ENCODE assay signal across 18 cellular contexts in the genomic region with DNA sequence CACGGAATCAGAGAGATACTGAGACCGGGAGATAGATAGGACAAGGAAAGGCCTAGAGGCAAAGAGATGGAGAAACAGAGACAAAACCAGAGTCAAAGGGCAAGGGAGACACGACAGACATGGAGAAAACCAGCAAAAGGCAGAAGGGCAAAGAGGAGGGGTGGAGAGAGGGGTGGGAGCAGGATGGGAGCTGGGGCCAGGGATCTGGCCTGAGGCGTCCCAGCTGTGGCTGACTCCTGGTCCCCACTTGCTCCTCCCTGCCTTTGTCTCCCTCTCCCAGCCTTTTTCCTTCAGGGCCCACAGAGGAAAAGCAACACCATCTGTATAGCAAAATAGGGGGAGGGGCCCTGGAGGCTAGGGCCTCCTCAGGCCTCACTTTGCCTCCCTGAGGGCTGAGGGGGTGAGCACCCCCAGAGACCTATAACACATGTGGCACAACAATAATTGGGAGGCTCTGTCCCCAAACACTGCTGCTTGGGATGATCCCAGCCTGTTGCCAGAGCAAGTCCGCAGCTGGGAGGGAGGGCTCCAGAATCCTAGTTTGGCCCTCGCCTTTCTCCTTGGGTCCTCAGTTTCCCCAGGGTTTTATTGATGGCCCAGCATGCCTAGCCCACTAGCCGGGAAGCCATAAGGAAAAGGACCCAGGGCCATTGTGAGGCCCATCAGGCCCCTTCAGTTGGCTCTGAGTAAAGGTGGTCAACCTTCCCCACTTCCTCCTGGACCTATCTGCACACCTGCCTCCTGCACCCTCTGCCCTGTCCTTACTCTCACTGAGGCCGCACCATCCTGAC.
"Had no signal": no experiment of that assay in that cellular context is flagged by ENCODE, and none has a peak within 500 bp of the region (broad histone marks: within the 10 kb centered on the region; RNA-seq: fewer than 3 reads in every experiment).

No MANE protein-coding gene starts in this region.

- H3K9me3 Mint-ChIP-seq: activated naive CD4-positive, alpha-beta T cell treated with anti-CD3 and anti-CD28 coated beads, Interleukin-2, amount 50 U/mL, for 24 hours; natural killer cell treated with Interleukin-12 subunit alpha and Interleukin-12 subunit beta and Interleukin-15 and Interleukin-18, amount 100 ng/mL, for 72 hours; WTC11 had no signal

- H3K27ac ChIP-seq: brain microvascular endothelial cell, esophagus squamous epithelium, gastrocnemius medialis, tibial nerve, uterus had no signal

- H3K4me1 ChIP-seq: esophagus squamous epithelium, gastrocnemius medialis, uterus had no signal

- H3K36me3 ChIP-seq: brain microvascular endothelial cell, esophagus squamous epithelium, gastrocnemius medialis, tibial nerve, uterus had no signal

- H3K27me3 ChIP-seq: brain microvascular endothelial cell, esophagus squamous epithelium, uterus had no signal

- H3K36me3 Mint-ChIP-seq: activated naive CD4-positive, alpha-beta T cell treated with anti-CD3 and anti-CD28 coated beads, Interleukin-2, amount 50 U/mL, for 24 hours; natural killer cell treated with Interleukin-12 subunit alpha and Interleukin-12 subunit beta and Interleukin-15 and Interleukin-18, amount 100 ng/mL, for 72 hours; WTC11 had no signal

- H3K27ac Mint-ChIP-seq: activated naive CD4-positive, alpha-beta T cell treated with anti-CD3 and anti-CD28 coated beads, Interleukin-2, amount 50 U/mL, for 24 hours; natural killer cell treated with Interleukin-12 subunit alpha and Interleukin-12 subunit beta and Interleukin-15 and Interleukin-18, amount 100 ng/mL, for 72 hours; WTC11 had no signal

- H3K4me3 Mint-ChIP-seq: activated naive CD4-positive, alpha-beta T cell treated with anti-CD3 and anti-CD28 coated beads, Interleukin-2, amount 50 U/mL, for 24 hours; natural killer cell treated with Interleukin-12 subunit alpha and Interleukin-12 subunit beta and Interleukin-15 and Interleukin-18, amount 100 ng/mL, for 72 hours; WTC11 had no signal

- H3K9me3 ChIP-seq: gastrocnemius medialis, tibial nerve, uterus had no signal

- H3K4me3 ChIP-seq: esophagus squamous epithelium, gastrocnemius medialis, tibial nerve, uterus had no signal

- DNase-seq: activated gamma-delta T cell treated with Interleukin-2 at 50 U/mL for 16 hours; activated T-cell treated with anti-CD3 and anti-CD28 coated beads, Interleukin-2, amount 50 U/mL, for 1 hour; brain microvascular endothelial cell; central memory CD4-positive, alpha-beta T cell; effector memory CD4-positive, alpha-beta T cell; esophagus squamous epithelium; gastrocnemius medialis; hippocampal formation; left ventricle myocardium superior; stimulated activated CD4-positive, alpha-beta T cell treated with anti-CD3 and anti-CD28 coated beads, Interleukin-4, amount 100 ng/mL, for 1 hour; stimulated activated naive CD4-positive, alpha-beta T cell treated with Interleukin-2 at 50 U/mL for 16 hours; T-helper 1 cell; T-helper 9 cell had no signal

- H3K27me3 Mint-ChIP-seq: activated naive CD4-positive, alpha-beta T cell treated with anti-CD3 and anti-CD28 coated beads, Interleukin-2, amount 50 U/mL, for 24 hours had no signal

- H3K4me1 Mint-ChIP-seq: activated naive CD4-positive, alpha-beta T cell treated with anti-CD3 and anti-CD28 coated beads, Interleukin-2, amount 50 U/mL, for 24 hours had no signal
